17 cellular contexts compared by ENCODE assay signal in the genomic region with DNA sequence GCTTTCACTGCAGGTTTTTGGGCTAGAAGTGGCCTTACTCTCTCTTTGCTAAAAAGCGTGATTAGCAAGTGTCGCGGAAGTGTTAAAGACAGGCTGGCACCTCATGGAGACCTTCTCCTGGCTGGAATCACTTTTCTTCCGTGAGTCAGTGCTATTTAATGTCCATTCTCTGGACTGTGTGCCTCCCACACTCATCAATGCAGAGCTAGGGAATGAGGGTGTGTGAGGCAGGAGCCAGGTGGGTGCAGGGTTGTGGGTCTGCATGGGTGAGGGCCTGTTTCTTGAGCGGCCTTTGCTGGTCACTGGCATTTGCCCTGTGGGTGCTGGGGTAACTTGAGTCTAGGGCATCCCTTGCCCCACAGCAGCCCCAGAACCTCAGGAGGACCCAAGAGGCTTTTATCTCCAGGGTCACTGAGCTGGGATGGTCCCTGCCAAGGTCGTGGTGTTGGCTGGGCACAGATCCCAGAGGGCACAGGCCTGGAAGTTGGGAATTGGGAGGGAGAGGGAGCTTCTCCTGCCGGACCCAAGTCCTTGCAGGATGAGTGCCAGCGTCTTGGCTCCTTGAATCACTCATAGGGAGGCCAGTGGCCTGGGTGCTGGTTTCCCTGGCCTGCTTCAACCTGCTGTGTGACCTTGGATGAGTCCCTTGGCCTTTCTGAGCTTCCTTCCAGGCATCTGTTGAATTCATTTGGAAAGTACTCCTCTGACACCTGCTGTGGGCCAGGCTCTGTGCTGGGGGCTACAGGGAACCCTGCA. TPM values are rescaled to one million over a fixed set of nuclear protein-coding genes. Genes with fewer than 3 reads are reported as not detected.
DNase-seq lines count a peak whose midpoint lies in the region; ATAC-seq and TF ChIP-seq lines count a peak whose summit lies in the region.
"Had no signal": no experiment of that assay in that cellular context is flagged by ENCODE, and none has a peak within 500 bp of the region (broad histone marks: within the 10 kb centered on the region; RNA-seq: fewer than 3 reads in every experiment).

No MANE protein-coding gene starts in this region.

- 68 to 75% (median 70%) methylated on average over 8 of the region's 8 CpGs for WGBS in psoas muscle, 3 donors
- 91% methylated on average over 8 of the region's 8 CpGs for WGBS in hepatocyte (ENCODE audit: low lambda C conversion rate, missing lambda C conversion rate)

- H3K36me3 ChIP-seq in H7 (replicated peaks; ENCODE audit: control insufficient read depth, insufficient read depth, low read length), result no peaks in the 10 kb centered on the region
- no peaks in the 10 kb centered on the region for H3K36me3 ChIP-seq in right atrium auricular region
- no peaks in the 10 kb centered on the region for H3K36me3 ChIP-seq in psoas muscle (ENCODE audit: insufficient read depth in 1 of 2, low read depth in 1 of 2)
- no peaks in the 10 kb centered on the region for H3K36me3 ChIP-seq in hepatocyte (replicated peaks; ENCODE audit: insufficient read depth, low read depth)

- ATAC-seq in WTC11, result no peak
- no peak for ATAC-seq in psoas muscle

- CTCF ChIA-PET in WTC11 (lab: Charles Lee), result interaction anchor here (1.0 to 1.3 kb wide), 2 partner anchors 46 to 66 kb away, joined by 3 to 4 read pairs; no protein-coding TSS in a partner anchor

- intact Hi-C loops in psoas muscle (cut with DNase I), result no loop called here

- no peaks in the 10 kb centered on the region for H3K9me3 ChIP-seq in right atrium auricular region
- H3K9me3 ChIP-seq in psoas muscle, result no peaks in the 10 kb centered on the region
- no peaks in the 10 kb centered on the region for H3K9me3 ChIP-seq in hepatocyte (ENCODE audit: low read depth)

- H3K27ac Mint-ChIP-seq in WTC11 (peak overlapping the region; percentile 86), immature natural killer cell (peak overlapping the region in 1 of 6 donors; percentile 18)
- H3K27ac Mint-ChIP-seq: activated T-helper 2 cell treated with anti-CD3 and anti-CD28 coated beads, Interferon-gamma antibody, Interleukin-2, Interleukin-4, amounts not matched to agents 10 μg/mL and 5 μg/mL and 100 μg/mL, durations not matched to agents 14 hours and 24 hours and 36 hours had no signal

- no peaks in the 10 kb centered on the region for H3K9me3 Mint-ChIP-seq in WTC11
- H3K9me3 Mint-ChIP-seq in immature natural killer cell, result no peaks in the 10 kb centered on the region
- H3K9me3 Mint-ChIP-seq: activated T-helper 2 cell treated with anti-CD3 and anti-CD28 coated beads, Interferon-gamma antibody, Interleukin-2, Interleukin-4, amounts not matched to agents 10 μg/mL and 5 μg/mL and 100 μg/mL, durations not matched to agents 14 hours and 24 hours and 36 hours had no signal

- POLR2A ChIA-PET in WTC11 (lab: Charles Lee), result no interaction called here

- H3K4me2 ChIP-seq in hepatocyte, result no peak overlapping the region

- no peaks in the 10 kb centered on the region for H4K20me1 ChIP-seq in hepatocyte (ENCODE audit: insufficient read depth, poor library complexity, severe bottlenecking)

- H3K27ac ChIP-seq in right atrium auricular region, result peak overlapping the region; percentile 51 to 65
- H3K27ac ChIP-seq in psoas muscle, result peak overlapping the region; percentile 23
- H3K27ac ChIP-seq in hepatocyte, result no peak overlapping the region

- DNase-seq in H7 (peak; percentile 8), WTC11 (ENCODE audit: low spot score) (no peak), right atrium auricular region (ENCODE audit: low spot score) (no peak), psoas muscle (no peak), NCI-H82 treated with DMSO at 0.1 percent for 48 hours (lab: John Stamatoyannopoulos, UW; ENCODE audit: unreplicated experiment) (no peak), immature natural killer cell (no peak), NCI-H748 (lab: John Stamatoyannopoulos, UW; ENCODE audit: unreplicated experiment) (no peak), hepatocyte (ENCODE audit: low spot score) (no peak)
- DNase-seq: activated CD4-positive, CD25-positive, alpha-beta regulatory T cell treated with anti-CD3 and anti-CD28 coated beads, Interleukin-2, amount 50 U/mL, for 72 hours; hippocampal formation; KBM-7; naive B cell; RPMI8226; T-helper 2 cell had no signal

- H3K4me3 Mint-ChIP-seq in WTC11, result no peak overlapping the region
- no peak overlapping the region for H3K4me3 Mint-ChIP-seq in immature natural killer cell
- H3K4me3 Mint-ChIP-seq: naive B cell had no signal

- H2AFZ ChIP-seq in hepatocyte, result no peak overlapping the region

- H3K79me2 ChIP-seq in hepatocyte, result peaks cover 63% of the 10 kb centered on the region

- H3K27me3 Mint-ChIP-seq in WTC11 (ENCODE audit: low read depth) (no peaks in the 10 kb centered on the region), immature natural killer cell (ENCODE audit: low read depth in 3 of 3) (peaks cover 3 to 10% (median 9%) of the 10 kb centered on the region in 3 donors)

- H3K4me3 ChIP-seq in H7 (ENCODE audit: insufficient read depth, low read depth, low read length) (no peak overlapping the region), right atrium auricular region (no peak overlapping the region), psoas muscle (no peak overlapping the region), hepatocyte (no peak overlapping the region)

- no peaks in the 10 kb centered on the region for H3K9me2 ChIP-seq in hepatocyte (replicated peaks; ENCODE audit: insufficient read depth)

- no peak for TF ChIP-seq CTCF in WTC11 (IDR thresholded peaks at IDR 0.05)
- TF ChIP-seq CTCF in right atrium auricular region (IDR thresholded peaks at IDR 0.05), result no peak
- no peak for TF ChIP-seq CTCF in psoas muscle (IDR thresholded peaks at IDR 0.05)
- no peak for TF ChIP-seq CTCF in hepatocyte (IDR thresholded peaks at IDR 0.05; ENCODE audit: poor library complexity)

- H3K4me1 ChIP-seq in right atrium auricular region (peaks cover 0 to 51% of the 10 kb centered on the region in 2 donors), psoas muscle (no peaks in the 10 kb centered on the region), hepatocyte (ENCODE audit: insufficient read depth) (peaks cover 4% of the 10 kb centered on the region)

- H3K27me3 ChIP-seq in H7 (ENCODE audit: control insufficient read depth, insufficient read depth, low read length) (no peaks in the 10 kb centered on the region), right atrium auricular region (no peaks in the 10 kb centered on the region), psoas muscle (ENCODE audit: insufficient read depth in 3 of 3, low read length in 2 of 3) (no peaks in the 10 kb centered on the region), hepatocyte (no peaks in the 10 kb centered on the region)

- H3K4me1 Mint-ChIP-seq in WTC11 (peaks cover 38% of the 10 kb centered on the region), immature natural killer cell (peaks cover 17 to 19% of the 10 kb centered on the region in 2 donors)

- H3K36me3 Mint-ChIP-seq in WTC11 (no peaks in the 10 kb centered on the region; the same call in none of the 2 replicates), immature natural killer cell (no peaks in the 10 kb centered on the region)
- H3K36me3 Mint-ChIP-seq: naive B cell had no signal

TF ChIP-seq in WTC11, 78 proteins besides CTCF, POLR2A, EP300 and RAD21 (continues in another document):
- TF ChIP-seq RELA (CRISPR knock-in tag; IDR thresholded peaks at IDR 0.05; ENCODE audit: borderline replicate concordance) (no peak), TCF7 (CRISPR knock-in tag; IDR thresholded peaks at IDR 0.05; ENCODE audit: low read depth) (no peak), FOXP1 (CRISPR knock-in tag; IDR thresholded peaks at IDR 0.05; ENCODE audit: borderline replicate concordance) (no peak), ZNF121 (CRISPR knock-in tag; IDR thresholded peaks at IDR 0.05) (no peak), ZNF423 (CRISPR knock-in tag; IDR thresholded peaks at IDR 0.05) (no peak)
- TF ChIP-seq, protein P1, sequence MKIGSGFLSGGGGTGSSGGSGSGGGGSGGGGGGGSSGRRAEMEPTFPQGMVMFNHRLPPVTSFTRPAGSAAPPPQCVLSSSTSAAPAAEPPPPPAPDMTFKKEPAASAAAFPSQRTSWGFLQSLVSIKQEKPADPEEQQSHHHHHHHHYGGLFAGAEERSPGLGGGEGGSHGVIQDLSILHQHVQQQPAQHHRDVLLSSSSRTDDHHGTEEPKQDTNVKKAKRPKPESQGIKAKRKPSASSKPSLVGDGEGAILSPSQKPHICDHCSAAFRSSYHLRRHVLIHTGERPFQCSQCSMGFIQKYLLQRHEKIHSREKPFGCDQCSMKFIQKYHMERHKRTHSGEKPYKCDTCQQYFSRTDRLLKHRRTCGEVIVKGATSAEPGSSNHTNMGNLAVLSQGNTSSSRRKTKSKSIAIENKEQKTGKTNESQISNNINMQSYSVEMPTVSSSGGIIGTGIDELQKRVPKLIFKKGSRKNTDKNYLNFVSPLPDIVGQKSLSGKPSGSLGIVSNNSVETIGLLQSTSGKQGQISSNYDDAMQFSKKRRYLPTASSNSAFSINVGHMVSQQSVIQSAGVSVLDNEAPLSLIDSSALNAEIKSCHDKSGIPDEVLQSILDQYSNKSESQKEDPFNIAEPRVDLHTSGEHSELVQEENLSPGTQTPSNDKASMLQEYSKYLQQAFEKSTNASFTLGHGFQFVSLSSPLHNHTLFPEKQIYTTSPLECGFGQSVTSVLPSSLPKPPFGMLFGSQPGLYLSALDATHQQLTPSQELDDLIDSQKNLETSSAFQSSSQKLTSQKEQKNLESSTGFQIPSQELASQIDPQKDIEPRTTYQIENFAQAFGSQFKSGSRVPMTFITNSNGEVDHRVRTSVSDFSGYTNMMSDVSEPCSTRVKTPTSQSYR (CRISPR knock-in tag; IDR thresholded peaks at IDR 0.05), result no peak
- TF ChIP-seq, protein P2, sequence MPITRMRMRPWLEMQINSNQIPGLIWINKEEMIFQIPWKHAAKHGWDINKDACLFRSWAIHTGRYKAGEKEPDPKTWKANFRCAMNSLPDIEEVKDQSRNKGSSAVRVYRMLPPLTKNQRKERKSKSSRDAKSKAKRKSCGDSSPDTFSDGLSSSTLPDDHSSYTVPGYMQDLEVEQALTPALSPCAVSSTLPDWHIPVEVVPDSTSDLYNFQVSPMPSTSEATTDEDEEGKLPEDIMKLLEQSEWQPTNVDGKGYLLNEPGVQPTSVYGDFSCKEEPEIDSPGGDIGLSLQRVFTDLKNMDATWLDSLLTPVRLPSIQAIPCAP (CRISPR knock-in tag; IDR thresholded peaks at IDR 0.05), result no peak

RNA-seq across cellular contexts. Expression of gene KIAA1671, which starts 30.0 kb away (rescaled TPM):
- total RNA-seq in H7 (2014; rRNA removed; shearing (Covaris generic)), result 7.3 and 9.2 TPM in 2 replicates
- total RNA-seq in WTC11 (2021) (22.0 to 26.0 TPM (median 24.0 TPM) in 3 replicates), right atrium auricular region (10 to 100 TPM; 16.8 to 21.7 TPM), psoas muscle (10 to 100 TPM; 12.2 to 56.9 (median 26.1) TPM), hepatocyte (24.1 and 26.5 TPM in 2 replicates)
- polyA plus RNA-seq in psoas muscle (10 to 100 TPM in 1 of 3 donors, 1 to 10 TPM in 2; 1.9 to 15.8 (median 8.8) TPM), immature natural killer cell (1 to 10 TPM in 2 of 3 donors, under 1 TPM in 1; 0.43 to 3.0 (median 2.5) TPM), hepatocyte (7.0 and 8.1 TPM in 2 replicates)

RNA-seq across cellular contexts. Expression of gene LHFPL7, which starts 36.0 kb away (rescaled TPM):
- total RNA-seq in H7 (2014; rRNA removed; shearing (Covaris generic)), result not detected in 2 replicates
- not detected in 3 replicates for total RNA-seq in WTC11 (2021)
- total RNA-seq in right atrium auricular region, result not detected
- not detected for total RNA-seq in psoas muscle
- not detected for polyA plus RNA-seq in psoas muscle
- polyA plus RNA-seq in immature natural killer cell, result not detected
- not detected in 2 replicates for total RNA-seq in hepatocyte
- not detected in 2 replicates for polyA plus RNA-seq in hepatocyte
- total RNA-seq: activated T-helper 2 cell treated with anti-CD3 and anti-CD28 coated beads, Interferon-gamma antibody, Interleukin-2, Interleukin-4, amounts not matched to agents 10 μg/mL and 5 μg/mL and 100 μg/mL, durations not matched to agents 14 hours and 24 hours and 36 hours; esophagus mucosa; pulmonary artery endothelial cell had no signal
